ENCODE assay signal across 16 cellular contexts in genomic region chr18:28357785-28358401, GRCh38.
A peak's percentile ranks its signal among the peaks of the same experiment; 100 is the strongest.
DNase-seq lines count a peak whose midpoint lies in the region; ATAC-seq, FAIRE-seq and TF ChIP-seq lines count a peak whose summit lies in the region.
"Had no signal": no experiment of that assay in that cellular context is flagged by ENCODE, and none has a peak within 500 bp of the region (broad histone marks: within the 10 kb centered on the region; RNA-seq: fewer than 3 reads in every experiment).

No MANE protein-coding gene starts in this region.

- H3K4ac ChIP-seq in mesendoderm (ENCODE audit: low read depth, low read length), result no peak overlapping the region

- in situ Hi-C loops in KBM-7 (cut with MboI; ENCODE audit: low pct_unique_long_range_greater_than_20kb, low sequenced_read_pairs) (no loop called here), GM12878 (cut with MboI) (no loop called here)

- H2BK5ac ChIP-seq in mesendoderm (ENCODE audit: low read length), result no peak overlapping the region

- H3K9me3 ChIP-seq in GM12878 (replicated peaks; ENCODE audit: control insufficient read depth, insufficient read depth, low read length) (no peaks in the 10 kb centered on the region), heart left ventricle (no peaks in the 10 kb centered on the region)
- H3K9me3 ChIP-seq: neutrophil had no signal

- H3K79me2 ChIP-seq in GM12878 (ENCODE audit: control insufficient read depth, insufficient read depth, low read length), result no peaks in the 10 kb centered on the region
- no peaks in the 10 kb centered on the region for H3K79me2 ChIP-seq in mesendoderm (ENCODE audit: control insufficient read depth, insufficient read depth, low read length)

- no peak for FAIRE-seq in GM12878 (lab: Jason Lieb, UNC)
- FAIRE-seq: GM19239 had no signal

- no peak overlapping the region for H3K9ac ChIP-seq in GM12878 (ENCODE audit: control insufficient read depth, insufficient read depth, low read length)
- H3K9ac ChIP-seq in mesendoderm (ENCODE audit: low read length), result no peak overlapping the region

- TF ChIP-seq RAD21 in GM12878 (IDR thresholded peaks at IDR 0.05; ENCODE audit: insufficient read depth, low read depth, low read length), result no peak

- H3K79me1 ChIP-seq in mesendoderm (ENCODE audit: low read length), result no peaks in the 10 kb centered on the region

- no peak overlapping the region for H3K56ac ChIP-seq in mesendoderm (ENCODE audit: low read length)

- H3K4me1 ChIP-seq in GM12878 (ENCODE audit: control insufficient read depth, insufficient read depth, low read length) (no peaks in the 10 kb centered on the region), mesendoderm (ENCODE audit: control insufficient read depth, low read depth, low read length) (no peaks in the 10 kb centered on the region), heart left ventricle (no peaks in the 10 kb centered on the region)

- no peak overlapping the region for H3K23ac ChIP-seq in mesendoderm (ENCODE audit: low read length)

- no peak overlapping the region for H2BK120ac ChIP-seq in mesendoderm (ENCODE audit: low read depth, low read length)

- TF ChIP-seq CTCF in GM12864 (IDR thresholded peaks at IDR 0.05; ENCODE audit: low read depth, low read length, missing control alignments) (peak; percentile 14), GM12878 (IDR thresholded peaks at IDR 0.05 in 2 of 3, conservative IDR thresholded peaks at IDR 0.05 in 1 of 3; ENCODE audit: control insufficient read depth in 2 of 3, extremely low read depth in 1 of 3, insufficient read depth in 1 of 3, low read depth in 3 of 3, low read length in 3 of 3) (0 out of 6 replicates have a peak, but pooled peaks of 1 of the 3 experiments have one; percentile 2), heart left ventricle (IDR thresholded peaks at IDR 0.05) (peak in 2 of 12 donors; percentile 16 to 26)

- DNase-seq in GM12864 (ENCODE audit: low read depth) (no peak), KBM-7 (peak; percentile 3), GM12878 (ENCODE audit: low read depth, low spot score) (no peak), mesendoderm (peak; percentile 72), heart left ventricle (no peak), GOT3 (lab: John Stamatoyannopoulos, UW) (no peak)
- DNase-seq: activated naive CD8-positive, alpha-beta T cell treated with anti-CD3 and anti-CD28 coated beads, Interleukin-2, amount 10 ng/mL, durations not matched to agents 7 days and 5 days; DMS79; effector memory CD4-positive, alpha-beta T cell; NCI-H2171 treated with DMSO at 0.1 percent for 48 hours; stimulated activated CD4-positive, alpha-beta T cell treated with anti-CD3 and anti-CD28 coated beads, Interleukin-15, amount 100 ng/mL, for 24 hours had no signal

- CTCF ChIA-PET in GM12878 (lab: Yijun Ruan, JAX), result no interaction called here

- H3K4me2 ChIP-seq in GM12878 (ENCODE audit: control insufficient read depth, insufficient read depth) (no peak overlapping the region), mesendoderm (ENCODE audit: low read length) (no peak overlapping the region)

- no peak overlapping the region for H4K5ac ChIP-seq in mesendoderm (ENCODE audit: low read length)

- H3K27ac ChIP-seq in GM12878 (ENCODE audit: control insufficient read depth, insufficient read depth) (no peak overlapping the region), mesendoderm (ENCODE audit: low read depth, low read length) (no peak overlapping the region), heart left ventricle (no peak overlapping the region)
- H3K27ac ChIP-seq: neutrophil had no signal

- POLR2A ChIA-PET in GM12878 (lab: Charles Lee), result no interaction called here

- RAD21 ChIA-PET in GM12878 (lab: Charles Lee; ENCODE audit: unreplicated experiment), result no interaction called here

- SMC1A ChIA-PET in GM12878 (lab: Charles Lee; ENCODE audit: uncharacterized antibody, unreplicated experiment), result no interaction called here

- no peak overlapping the region for H2AFZ ChIP-seq in GM12878 (ENCODE audit: control insufficient read depth, low read depth, low read length)

- BruUV-seq in GM12878 (replicated peaks; lab: Mats Ljungman, UMichigan), result no TSS peak

- H3K4me3 ChIP-seq in GM12864 (ENCODE audit: low read depth, low read length), result no peak overlapping the region
- no peak overlapping the region for H3K4me3 ChIP-seq in GM12878
- no peak overlapping the region for H3K4me3 ChIP-seq in mesendoderm (ENCODE audit: low read length)
- no peak overlapping the region for H3K4me3 ChIP-seq in heart left ventricle

- ATAC-seq in GM12878 (peak; percentile 66), GM19035 (IDR thresholded peaks at IDR 0.05; ENCODE audit: unreplicated experiment) (no peak), HG03521 (IDR thresholded peaks at IDR 0.05; ENCODE audit: unreplicated experiment) (no peak), heart left ventricle (no peak)
- ATAC-seq: stimulated activated memory B cell treated with anti-CD40 and anti-IgM and Interleukin-4, amounts not matched to agents 10 μg/mL and 1 μg/mL and 100 μg/mL, for 72 hours had no signal

- H3K27me3 ChIP-seq in GM12878 (replicated peaks in 1 of 2; ENCODE audit: control insufficient read depth in 2 of 2, insufficient read depth in 2 of 2, low read length in 1 of 2), result no peaks in the 10 kb centered on the region
- H3K27me3 ChIP-seq in mesendoderm (ENCODE audit: insufficient read depth, low read length, poor library complexity), result no peaks in the 10 kb centered on the region
- no peaks in the 10 kb centered on the region for H3K27me3 ChIP-seq in heart left ventricle
- H3K27me3 ChIP-seq: neutrophil had no signal

- no peak overlapping the region for H2AK5ac ChIP-seq in mesendoderm (ENCODE audit: low read length)

- no peak overlapping the region for H3K18ac ChIP-seq in mesendoderm (ENCODE audit: low read length)

- H3K36me3 ChIP-seq in GM12878 (ENCODE audit: control insufficient read depth in 2 of 2, insufficient read depth in 2 of 2, low read length in 1 of 2), result no peaks in the 10 kb centered on the region
- H3K36me3 ChIP-seq in mesendoderm (ENCODE audit: control insufficient read depth, insufficient read depth, low read length), result no peaks in the 10 kb centered on the region
- H3K36me3 ChIP-seq in heart left ventricle, result no peaks in the 10 kb centered on the region
- H3K36me3 ChIP-seq: neutrophil had no signal

- H2BK15ac ChIP-seq in mesendoderm (replicated peaks; ENCODE audit: low read depth), result no peak overlapping the region

- intact Hi-C loops in GM12878 (cut with micrococcal nuclease; ENCODE audit: unreplicated experiment), result no loop called here
- intact Hi-C loops in heart left ventricle (cut with DNase I), result no loop called here

- H4K20me1 ChIP-seq in GM12878 (ENCODE audit: control insufficient read depth, insufficient read depth), result no peaks in the 10 kb centered on the region

- no peak for TF ChIP-seq EP300 in GM12878 (IDR thresholded peaks at IDR 0.05; ENCODE audit: borderline replicate concordance in 1 of 2, control insufficient read depth in 1 of 2, low read depth in 2 of 2, low read length in 2 of 2)

- 41% methylated on average over 6 of the region's 6 CpGs for WGBS in GM12878 (ENCODE audit: insufficient coverage, insufficient replicate concordance, low lambda C conversion rate, missing lambda C conversion rate)
- no CpG with 5 or more reads among the region's 6 CpGs for WGBS in mesendoderm (ENCODE audit: extremely low coverage, insufficient coverage, low lambda C conversion rate)
- WGBS in heart left ventricle, 4 donors, result 78 to 82% (median 80%) methylated on average over 6 of the region's 6 CpGs

- TF ChIP-seq POLR2A in GM12878 (IDR thresholded peaks at IDR 0.05; ENCODE audit: low read depth, low read length), result no peak
- no peak for TF ChIP-seq POLR2A in heart left ventricle (IDR thresholded peaks at IDR 0.05)

- H4K8ac ChIP-seq in mesendoderm (ENCODE audit: low read depth, low read length), result no peak overlapping the region

TF ChIP-seq in GM12878, 131 proteins besides CTCF, POLR2A, EP300 and RAD21:
- TF ChIP-seq HDAC6 (IDR thresholded peaks at IDR 0.05; ENCODE audit: unreplicated experiment) (no peak), SPI1 (IDR thresholded peaks at IDR 0.05; ENCODE audit: borderline replicate concordance, insufficient read depth, low read depth, low read length) (peak; percentile 60; the same call in 1 of the 2 replicates)

Comparison
In these comparisons a context has a peak if more than half of its experiments do, and no peak if none do; other contexts are left out.
1. DNase-seq: peak in KBM-7 (single experiment) and mesendoderm (single experiment); none in GM12864 (single experiment), GM12878 (single experiment), heart left ventricle (0 of 5) and GOT3 (single experiment).